In the genomic region with DNA sequence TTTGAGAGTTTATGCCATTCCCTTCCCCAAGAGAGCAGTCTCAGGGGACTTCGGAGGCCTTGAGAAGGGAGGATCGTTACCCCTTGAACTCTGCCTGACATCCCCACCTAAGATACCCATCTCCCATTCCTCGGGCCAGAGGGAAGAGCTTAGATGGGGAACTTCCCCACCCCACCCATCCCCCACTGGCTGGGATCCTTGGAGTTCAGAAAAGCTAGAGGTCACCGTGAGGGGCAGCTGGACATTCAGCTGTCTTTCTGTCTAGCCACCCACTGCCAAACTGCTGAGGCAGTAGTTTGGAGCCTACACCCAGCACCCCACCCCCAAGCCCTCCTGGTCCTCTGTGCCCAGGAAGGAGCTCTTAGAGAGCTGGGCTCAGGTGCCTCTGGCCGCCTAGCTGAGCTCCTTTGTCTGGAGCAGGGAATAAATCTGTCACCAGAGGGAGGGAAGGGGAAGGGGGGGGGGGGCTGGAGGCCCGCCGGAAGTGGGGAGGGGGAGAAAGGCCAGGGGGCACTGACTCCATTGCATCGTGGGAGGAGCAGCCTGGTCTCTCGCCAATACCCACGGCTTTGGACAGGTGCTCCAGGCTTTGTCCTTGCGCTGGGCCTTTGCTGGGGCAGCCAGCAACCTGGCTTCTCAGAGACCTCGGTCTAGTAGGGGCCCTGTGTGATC, we compare ENCODE assay signal across 8 cellular contexts. TPM values are rescaled to one million over a fixed set of nuclear protein-coding genes. Genes with fewer than 3 reads are reported as not detected.
DNase-seq lines count a peak whose midpoint lies in the region; TF ChIP-seq lines count a peak whose summit lies in the region.

No MANE protein-coding gene starts in this region.

- H3K27ac ChIP-seq in CD4-positive, alpha-beta memory T cell (ENCODE audit: low read depth, low read length), result no peak overlapping the region
- H3K27ac ChIP-seq in neuronal stem cell (replicated peaks; ENCODE audit: low read length) (no peak overlapping the region), caudate nucleus (ENCODE audit: low read depth, low read length) (no peak overlapping the region)

- H3K4me1 ChIP-seq in CD4-positive, alpha-beta memory T cell (ENCODE audit: insufficient read depth, low read length), result peaks cover 4% of the 10 kb centered on the region
- peaks cover 15 to 19% of the 10 kb centered on the region in 2 donors for H3K4me1 ChIP-seq in neuronal stem cell (ENCODE audit: control insufficient read depth in 2 of 2, insufficient read depth in 1 of 2, low read depth in 1 of 2, low read length in 2 of 2)

- peak overlapping the region; percentile 62 for H2BK15ac ChIP-seq in neuronal stem cell (ENCODE audit: low read length)

- H3K27ac Mint-ChIP-seq in CD4-positive, alpha-beta memory T cell, result no peak overlapping the region
- no peak overlapping the region for H3K27ac Mint-ChIP-seq in dendritic cell treated with granulocyte-macrophage colony-stimulating factor and Interleukin-4, amounts not matched to agents 40 ng/mL and 50 ng/mL, for 4 days

- no peak overlapping the region for H3K14ac ChIP-seq in neuronal stem cell (ENCODE audit: low read length)

- no peak overlapping the region for H3K9ac ChIP-seq in neuronal stem cell (ENCODE audit: low read depth, low read length, poor library complexity)

- TF ChIP-seq CTCF in LNCaP clone FGC (IDR thresholded peaks at IDR 0.05; ENCODE audit: control insufficient read depth, extremely low read depth, insufficient read depth), result no peak

- no peak overlapping the region for H4K91ac ChIP-seq in neuronal stem cell (ENCODE audit: low read depth, low read length, poor library complexity)

- H3K4me3 Mint-ChIP-seq in CD4-positive, alpha-beta memory T cell, result peak overlapping the region; percentile 49 to 80 (median 72)
- peak overlapping the region; percentile 76 for H3K4me3 Mint-ChIP-seq in dendritic cell treated with granulocyte-macrophage colony-stimulating factor and Interleukin-4, amounts not matched to agents 40 ng/mL and 50 ng/mL, for 4 days

- peaks cover 25 to 31% of the 10 kb centered on the region in 2 donors for H3K27me3 Mint-ChIP-seq in CD4-positive, alpha-beta memory T cell
- peaks cover 62% of the 10 kb centered on the region for H3K27me3 Mint-ChIP-seq in dendritic cell treated with granulocyte-macrophage colony-stimulating factor and Interleukin-4, amounts not matched to agents 40 ng/mL and 50 ng/mL, for 4 days

- no peaks in the 10 kb centered on the region for H3K9me3 ChIP-seq in CD4-positive, alpha-beta memory T cell (ENCODE audit: control insufficient read depth in 1 of 2, low read length in 2 of 2)
- peaks cover 0 to 2% of the 10 kb centered on the region in 2 donors for H3K9me3 ChIP-seq in neuronal stem cell (replicated peaks in 1 of 2; ENCODE audit: control insufficient read depth in 2 of 2, insufficient read depth in 1 of 2, low read depth in 1 of 2, low read length in 2 of 2)

- WGBS in neuronal stem cell (ENCODE audit: extremely low coverage in 2 of 2, insufficient read length in 2 of 2, insufficient replicate concordance in 1 of 2), 2 donors, result no CpG with 5 or more reads among the region's 12 CpGs

- peaks cover 18% of the 10 kb centered on the region for H3K27me3 ChIP-seq in CD4-positive, alpha-beta memory T cell (ENCODE audit: insufficient read depth, low read length)
- H3K27me3 ChIP-seq in neuronal stem cell (ENCODE audit: control insufficient read depth in 3 of 3, insufficient read depth in 3 of 3, low read depth in 1 of 3, low read length in 3 of 3), result peaks cover 14 to 46% (median 25%) of the 10 kb centered on the region in 3 experiments

- no peaks in the 10 kb centered on the region for H3K36me3 ChIP-seq in CD4-positive, alpha-beta memory T cell (ENCODE audit: insufficient read depth, low read length)
- H3K36me3 ChIP-seq in neuronal stem cell (replicated peaks in 1 of 2; ENCODE audit: control insufficient read depth in 2 of 2, insufficient read depth in 2 of 2, low read length in 2 of 2), result peaks cover 8 to 9% of the 10 kb centered on the region in 2 donors

- H3K4me2 ChIP-seq in neuronal stem cell (ENCODE audit: insufficient read depth, low read length, poor library complexity, severe bottlenecking), result peak overlapping the region; percentile 87

- H3K23ac ChIP-seq in neuronal stem cell (ENCODE audit: low read depth, low read length, poor library complexity), result peak overlapping the region; percentile 68

- no peak overlapping the region for H2BK5ac ChIP-seq in neuronal stem cell (ENCODE audit: low read length)

- H3K4me1 Mint-ChIP-seq in CD4-positive, alpha-beta memory T cell, result peaks cover 0 to 10% (median 7%) of the 10 kb centered on the region in 4 donors
- peaks cover 59% of the 10 kb centered on the region for H3K4me1 Mint-ChIP-seq in dendritic cell treated with granulocyte-macrophage colony-stimulating factor and Interleukin-4, amounts not matched to agents 40 ng/mL and 50 ng/mL, for 4 days (ENCODE audit: low read depth)

- POLR2A ChIA-PET in CD4-positive, alpha-beta memory T cell (lab: Charles Lee; ENCODE audit: partially characterized antibody), result no interaction called here

- H3K79me1 ChIP-seq in neuronal stem cell (ENCODE audit: low read depth, low read length), result no peaks in the 10 kb centered on the region

- H3K4ac ChIP-seq in neuronal stem cell (ENCODE audit: low read length), result no peak overlapping the region

- peak overlapping the region; percentile 65 for H2AK5ac ChIP-seq in neuronal stem cell (ENCODE audit: low read depth, low read length)

- H3K4me3 ChIP-seq in CD4-positive, alpha-beta memory T cell (ENCODE audit: low read length in 2 of 2), result no peak overlapping the region
- H3K4me3 ChIP-seq in LNCaP clone FGC (ENCODE audit: low read depth, low read length) (peak overlapping the region; percentile 69), neuronal stem cell (ENCODE audit: low read length in 2 of 2) (peak overlapping the region; percentile 50 to 59)

- peak overlapping the region; percentile 84 for H2AFZ ChIP-seq in neuronal stem cell (ENCODE audit: low read length)

- intact Hi-C loops in CD4-positive, alpha-beta memory T cell (cut with micrococcal nuclease), result no loop called here
- intact Hi-C loops in dendritic cell treated with granulocyte-macrophage colony-stimulating factor and Interleukin-4, amounts not matched to agents 40 ng/mL and 50 ng/mL, for 4 days (cut with micrococcal nuclease), result no loop called here

- H3K36me3 Mint-ChIP-seq in CD4-positive, alpha-beta memory T cell, result peaks cover 0 to 4% of the 10 kb centered on the region in 2 donors
- H3K36me3 Mint-ChIP-seq in dendritic cell treated with granulocyte-macrophage colony-stimulating factor and Interleukin-4, amounts not matched to agents 40 ng/mL and 50 ng/mL, for 4 days (ENCODE audit: low read depth), result peaks cover 39% of the 10 kb centered on the region

- CTCF ChIA-PET in CD4-positive, alpha-beta memory T cell (lab: Charles Lee; ENCODE audit: partially characterized antibody), result interaction anchor here (1.5 kb wide), 1 partner anchor 10 kb away, joined by 3 read pairs; no protein-coding TSS in a partner anchor

- H4K8ac ChIP-seq in neuronal stem cell (ENCODE audit: low read depth, low read length), result no peak overlapping the region

- H2BK12ac ChIP-seq in neuronal stem cell (ENCODE audit: low read length), result no peak overlapping the region

- no peak overlapping the region for H2BK120ac ChIP-seq in neuronal stem cell (ENCODE audit: low read depth, low read length)

- H3K18ac ChIP-seq in neuronal stem cell (ENCODE audit: low read length), result peak overlapping the region; percentile 20

- DNase-seq in CD4-positive, alpha-beta memory T cell, result no peak
- DNase-seq in LNCaP clone FGC (ENCODE audit: low read depth), result no peak
- DNase-seq in neuronal stem cell (ENCODE audit: low spot score), result peak; percentile 20
- no peak for DNase-seq in HT-29 (ENCODE audit: low spot score)
- DNase-seq in caudate nucleus (lab: John Stamatoyannopoulos, UW), result no peak
- DNase-seq in activated gamma-delta T cell (lab: John Stamatoyannopoulos, UW), result no peak
- DNase-seq in NCI-H1105 (lab: John Stamatoyannopoulos, UW), result no peak

- H3K9me3 Mint-ChIP-seq in CD4-positive, alpha-beta memory T cell, result peaks cover 0 to 2% (median 0%) of the 10 kb centered on the region in 8 donors
- no peaks in the 10 kb centered on the region for H3K9me3 Mint-ChIP-seq in dendritic cell treated with granulocyte-macrophage colony-stimulating factor and Interleukin-4, amounts not matched to agents 40 ng/mL and 50 ng/mL, for 4 days

RNA-seq across cellular contexts. Expression of gene HSD11B2, which starts 1.0 kb away (rescaled TPM):
- not detected for total RNA-seq in CD4-positive, alpha-beta memory T cell
- polyA plus RNA-seq in CD4-positive, alpha-beta memory T cell, result under 1 TPM in 1 of 2 donors, not detected in 1; 0.29 TPM
- 1.1 TPM for polyA plus RNA-seq in neuronal stem cell (2013, experiment 1 of 2)
- polyA plus RNA-seq in neuronal stem cell (2013, experiment 2 of 2), result 0.78 TPM
- total RNA-seq in HT-29 (2014; rRNA removed; shearing (Covaris generic)), result 18.3 and 23.2 TPM in 2 replicates

RNA-seq across cellular contexts. Expression of gene ZDHHC1, which starts 15.7 kb away (rescaled TPM):
- not detected for total RNA-seq in CD4-positive, alpha-beta memory T cell
- polyA plus RNA-seq in CD4-positive, alpha-beta memory T cell, result not detected
- 4.1 TPM for polyA plus RNA-seq in neuronal stem cell (2013, experiment 1 of 2)
- 4.7 TPM for polyA plus RNA-seq in neuronal stem cell (2013, experiment 2 of 2)
- total RNA-seq in HT-29 (2014; rRNA removed; shearing (Covaris generic)), result 21.5 and 24.4 TPM in 2 replicates

RNA-seq across cellular contexts. Expression of gene TPPP3, which starts 38.6 kb away (rescaled TPM):
- not detected for total RNA-seq in CD4-positive, alpha-beta memory T cell
- polyA plus RNA-seq in CD4-positive, alpha-beta memory T cell, result not detected
- polyA plus RNA-seq in neuronal stem cell (2013, experiment 1 of 2), result 20.8 TPM
- polyA plus RNA-seq in neuronal stem cell (2013, experiment 2 of 2), result 19.8 TPM
- 70.5 and 70.9 TPM in 2 replicates for total RNA-seq in HT-29 (2014; rRNA removed; shearing (Covaris generic))

RNA-seq across cellular contexts. Expression of gene ATP6V0D1, which starts 49.0 kb away (rescaled TPM):
- 10 to 100 TPM; 42.8 to 49.0 TPM for total RNA-seq in CD4-positive, alpha-beta memory T cell
- polyA plus RNA-seq in CD4-positive, alpha-beta memory T cell, result 100 to 1,000 TPM in 1 of 2 donors, 10 to 100 TPM in 1; 92.8 to 133 TPM
- 20.8 TPM for polyA plus RNA-seq in neuronal stem cell (2013, experiment 1 of 2)
- polyA plus RNA-seq in neuronal stem cell (2013, experiment 2 of 2), result 20.9 TPM
- 97.6 and 99.5 TPM in 2 replicates for total RNA-seq in HT-29 (2014; rRNA removed; shearing (Covaris generic))

RNA-seq across cellular contexts. Expression of gene AGRP, which starts 51.4 kb away (rescaled TPM):
- not detected for total RNA-seq in CD4-positive, alpha-beta memory T cell
- polyA plus RNA-seq in CD4-positive, alpha-beta memory T cell, result not detected
- polyA plus RNA-seq in neuronal stem cell (2013, experiment 1 of 2), result not detected
- not detected for polyA plus RNA-seq in neuronal stem cell (2013, experiment 2 of 2)
- not detected in 2 replicates for total RNA-seq in HT-29 (2014; rRNA removed; shearing (Covaris generic))

Comparison
In these comparisons a context has a peak if more than half of its experiments do, and no peak if none do; other contexts are left out.
1. H3K4me3 ChIP-seq: peak in LNCaP clone FGC (single experiment) and neuronal stem cell (2 of 2); none in CD4-positive, alpha-beta memory T cell (0 of 2).
2. RNA of gene HSD11B2, which starts 1.0 kb away (total RNA-seq): 18.3 to 23.2 TPM in HT-29; not detected in CD4-positive, alpha-beta memory T cell; every median in the first group is over 10 times any median in the second.
3. RNA of gene ZDHHC1, which starts 15.7 kb away (total RNA-seq): 21.5 to 24.4 TPM in HT-29; not detected in CD4-positive, alpha-beta memory T cell; every median in the first group is over 10 times any median in the second.
4. RNA of gene TPPP3, which starts 38.6 kb away (total RNA-seq): 70.5 to 70.9 TPM in HT-29; not detected in CD4-positive, alpha-beta memory T cell; every median in the first group is over 10 times any median in the second.